ENCODE assay signal across 1 cellular context in the genomic region with DNA sequence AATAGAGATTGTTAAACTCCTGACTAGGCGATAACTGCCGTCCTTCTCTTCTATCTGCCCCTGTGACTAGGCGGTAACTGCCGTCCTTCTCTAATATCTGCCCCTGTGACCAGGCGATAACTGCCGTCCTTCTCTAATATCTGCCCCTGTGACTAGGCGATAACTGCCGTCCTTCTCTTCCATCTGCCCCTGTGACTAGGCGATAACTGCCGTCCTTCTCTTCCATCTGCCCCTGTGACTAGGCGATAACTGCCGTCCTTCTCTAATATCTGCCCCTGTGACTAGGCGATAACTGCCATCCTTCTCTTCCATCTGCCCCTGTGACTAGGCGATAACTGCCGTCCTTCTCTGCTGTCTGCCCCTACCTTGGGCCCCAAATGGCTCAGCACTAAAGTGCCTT.
A peak's percentile ranks its signal among the peaks of the same experiment; 100 is the strongest.
TF ChIP-seq lines count a peak whose summit lies in the region.

No MANE protein-coding gene starts in this region.

TF ChIP-seq in H1, 55 proteins besides CTCF, POLR2A, EP300 and RAD21:
- TF ChIP-seq BACH1 (IDR thresholded peaks at IDR 0.05; ENCODE audit: low read length), result peak; percentile 15; the same call in 1 of the 2 replicates
